In genomic region chr19:1163283-1163933, GRCh38 we compare ENCODE assay signal across 1 cellular context.
TF ChIP-seq lines count a peak whose summit lies in the region.

No MANE protein-coding gene starts in this region.

TF ChIP-seq in HepG2, 621 proteins besides CTCF, POLR2A, EP300 and RAD21:
- TF ChIP-seq RBFOX2 (IDR thresholded peaks at IDR 0.05; ENCODE audit: low read depth, low read length) (peak; percentile 58), CCDC6 (CRISPR knock-in tag; IDR thresholded peaks at IDR 0.05) (no peak), AGO2 (optimal IDR thresholded peaks at IDR 0.05; ENCODE audit: low read depth, low read length) (peak; percentile 56)
